Comparison of ENCODE assay signal across 11 cellular contexts in genomic region chr16:77288222-77288621, GRCh38.
DNase-seq lines count a peak whose midpoint lies in the region; ATAC-seq and TF ChIP-seq lines count a peak whose summit lies in the region.
"Had no signal": no experiment of that assay in that cellular context is flagged by ENCODE, and none has a peak within 500 bp of the region (broad histone marks: within the 10 kb centered on the region; RNA-seq: fewer than 3 reads in every experiment).

No MANE protein-coding gene starts in this region.

- no peak for ATAC-seq in HG02981 (IDR thresholded peaks at IDR 0.05; ENCODE audit: unreplicated experiment)
- ATAC-seq: activated T-helper 17 cell treated with anti-CD3 and anti-CD28 coated beads, Interleukin-2, amount 50 U/mL, for 72 hours had no signal

- intact Hi-C loops in posterior cingulate gyrus (cut with DNase I): no loop called here

- DNase-seq in GM04503 (ENCODE audit: low read depth) (peak; percentile 78), RPMI7951 (ENCODE audit: low read depth) (peak; percentile 58), fibroblast of mammary gland (ENCODE audit: low read depth) (peak; percentile 95), retinal pigment epithelial cell (ENCODE audit: low read depth) (peak; percentile 48), posterior cingulate gyrus (no peak), cerebellar cortex (ENCODE audit: low spot score) (no peak)
- DNase-seq: activated CD4-positive, alpha-beta T cell treated with anti-CD3 and anti-CD28 coated beads, Interleukin-2, amount 50 U/mL, for 1 hour; MM.1S; T-helper 2 cell had no signal

- TF ChIP-seq CTCF in fibroblast of mammary gland (conservative IDR thresholded peaks at IDR 0.05; ENCODE audit: control insufficient read depth, insufficient read depth, low read depth, low read length) (no peak), retinal pigment epithelial cell (conservative IDR thresholded peaks at IDR 0.05; ENCODE audit: low read depth, low read length) (no peak)

- H3K4me3 ChIP-seq in fibroblast of mammary gland (ENCODE audit: control insufficient read depth, low read depth, low read length): no peak overlapping the region
- H3K4me3 ChIP-seq in retinal pigment epithelial cell (ENCODE audit: low read length): no peak overlapping the region

Comparison
In these comparisons a context has a peak if more than half of its experiments do, and no peak if none do; other contexts are left out.
1. DNase-seq: peak in GM04503 (single experiment), RPMI7951 (single experiment), fibroblast of mammary gland (single experiment) and retinal pigment epithelial cell (single experiment); none in posterior cingulate gyrus (0 of 10) and cerebellar cortex (single experiment).